ENCODE assay signal across 8 cellular contexts in genomic region chr12:108561852-108562347, GRCh38. TPM values are rescaled to one million over a fixed set of nuclear protein-coding genes. Genes with fewer than 3 reads are reported as not detected.
DNase-seq lines count a peak whose midpoint lies in the region; ATAC-seq and TF ChIP-seq lines count a peak whose summit lies in the region.

No MANE protein-coding gene starts in this region.

- DNase-seq in NCI-H226 (peak; percentile 6), coronary artery (ENCODE audit: low spot score) (no peak), cerebellar nuclear complex (lab: John Stamatoyannopoulos, UW) (no peak), H4 (ENCODE audit: low spot score) (no peak)
- peak in 1 of 10 donors; percentile 4 for DNase-seq in naive thymus-derived CD8-positive, alpha-beta T cell

- H3K27me3 Mint-ChIP-seq in naive thymus-derived CD8-positive, alpha-beta T cell = no peaks in the 10 kb centered on the region

- H3K9me3 Mint-ChIP-seq in naive thymus-derived CD8-positive, alpha-beta T cell = no peaks in the 10 kb centered on the region

- POLR2A ChIA-PET in naive thymus-derived CD8-positive, alpha-beta T cell (lab: Charles Lee) = interaction anchor here (0.6 to 11.6 kb wide), 18 partner anchors 12 to 491 kb away, joined by 3 to 217 read pairs (median 4); partner anchors contain the start of genes SELPLG and SSH1

- peak overlapping the region; percentile 85 for H3K4me3 ChIP-seq in coronary artery

- peak; percentile 6 for ATAC-seq in GM21529 (IDR thresholded peaks at IDR 0.05; ENCODE audit: unreplicated experiment)
- ATAC-seq in naive thymus-derived CD8-positive, alpha-beta T cell = peak in 1 of 2 donors; percentile 3
- ATAC-seq in HG03460 (IDR thresholded peaks at IDR 0.05; ENCODE audit: unreplicated experiment) = no peak
- ATAC-seq in GM19395 (IDR thresholded peaks at IDR 0.05; ENCODE audit: unreplicated experiment) = no peak

- peak overlapping the region; percentile 94 to 95 for H3K27ac ChIP-seq in coronary artery

- H3K4me3 Mint-ChIP-seq in naive thymus-derived CD8-positive, alpha-beta T cell = peak overlapping the region; percentile 97 to 100 (median 100)

- peaks cover 4 to 43% (median 11%) of the 10 kb centered on the region in 3 donors for H3K36me3 Mint-ChIP-seq in naive thymus-derived CD8-positive, alpha-beta T cell

- peak overlapping the region; percentile 98 to 100 (median 100) for H3K27ac Mint-ChIP-seq in naive thymus-derived CD8-positive, alpha-beta T cell

- TF ChIP-seq CTCF in coronary artery (IDR thresholded peaks at IDR 0.05) = no peak

- peaks cover 20 to 83% (median 55%) of the 10 kb centered on the region in 4 donors for H3K4me1 Mint-ChIP-seq in naive thymus-derived CD8-positive, alpha-beta T cell

RNA-seq across cellular contexts. Expression of gene ISCU, which starts 0.5 kb away (rescaled TPM):
- 100 to 1,000 TPM; 176 to 184 TPM for total RNA-seq in naive thymus-derived CD8-positive, alpha-beta T cell
- polyA plus RNA-seq in naive thymus-derived CD8-positive, alpha-beta T cell = 100 to 1,000 TPM; 287 to 373 (median 324) TPM
- 119 and 124 TPM in 2 replicates for total RNA-seq in H4 (2014; rRNA removed; shearing (Covaris generic))

RNA-seq across cellular contexts. Expression of gene SART3, which starts 0.9 kb away (rescaled TPM):
- 10 to 100 TPM; 93.4 to 95.7 TPM for total RNA-seq in naive thymus-derived CD8-positive, alpha-beta T cell
- 10 to 100 TPM; 33.3 to 36.6 (median 36.1) TPM for polyA plus RNA-seq in naive thymus-derived CD8-positive, alpha-beta T cell
- 43.2 and 44.8 TPM in 2 replicates for total RNA-seq in H4 (2014; rRNA removed; shearing (Covaris generic))

RNA-seq across cellular contexts. Expression of gene TMEM119, which starts 36.0 kb away (rescaled TPM):
- total RNA-seq in naive thymus-derived CD8-positive, alpha-beta T cell = under 1 TPM; 0.26 to 0.77 TPM
- polyA plus RNA-seq in naive thymus-derived CD8-positive, alpha-beta T cell = under 1 TPM in 2 of 3 donors, not detected in 1; 0.06 to 0.21 TPM
- 1.4 and 1.9 TPM in 2 replicates for total RNA-seq in H4 (2014; rRNA removed; shearing (Covaris generic))

RNA-seq across cellular contexts. Expression of gene FICD, which starts 46.8 kb away (rescaled TPM):
- total RNA-seq in naive thymus-derived CD8-positive, alpha-beta T cell = 1 to 10 TPM; 4.6 to 5.6 TPM
- polyA plus RNA-seq in naive thymus-derived CD8-positive, alpha-beta T cell = 1 to 10 TPM; 1.2 to 1.8 (median 1.4) TPM
- total RNA-seq in H4 (2014; rRNA removed; shearing (Covaris generic)) = 3.5 and 5.3 TPM in 2 replicates
